Comparison of ENCODE assay signal across 8 cellular contexts in the genomic region with DNA sequence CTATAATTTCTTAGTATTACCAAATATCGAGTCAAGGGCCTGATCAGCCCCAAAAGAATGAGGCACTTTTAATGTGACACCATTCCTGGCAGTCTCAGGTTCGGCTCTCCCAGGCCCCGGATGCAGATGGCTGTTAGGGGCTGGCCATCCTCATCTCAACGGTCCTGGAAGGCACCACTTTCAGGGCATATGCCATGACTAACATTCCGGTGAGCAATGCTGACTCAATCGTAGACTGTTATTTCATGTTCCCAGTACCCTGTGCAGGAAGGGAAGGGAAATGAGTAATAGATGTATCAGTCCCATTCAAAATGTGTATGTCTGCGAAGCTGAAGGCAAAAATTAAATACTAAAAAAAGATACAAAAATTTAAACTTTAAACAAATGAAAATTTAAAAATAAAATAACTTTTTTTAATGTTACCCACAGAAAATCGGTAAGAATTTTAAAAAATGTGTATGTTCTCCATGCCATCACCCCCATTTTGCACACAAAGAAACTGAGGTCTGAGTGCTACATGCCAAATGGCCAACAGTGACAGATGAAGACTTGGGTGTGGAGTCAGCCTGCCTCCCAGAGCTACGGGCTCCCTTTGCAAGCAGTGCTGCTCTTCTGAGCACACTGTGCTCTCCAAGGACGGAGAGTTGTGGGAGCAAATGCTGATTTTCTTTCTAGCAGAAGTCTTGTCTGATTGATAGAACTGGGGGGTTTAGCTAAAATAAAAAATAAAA.
DNase-seq lines count a peak whose midpoint lies in the region; ATAC-seq and TF ChIP-seq lines count a peak whose summit lies in the region.

No MANE protein-coding gene starts in this region.

- H3K36me3 ChIP-seq in upper lobe of right lung = no peaks in the 10 kb centered on the region
- no peaks in the 10 kb centered on the region for H3K36me3 ChIP-seq in tibial nerve

- no peak overlapping the region for H3K27ac ChIP-seq in upper lobe of right lung
- H3K27ac ChIP-seq in tibial nerve = peak overlapping the region in 2 of 4 donors; percentile 22 to 61

- peak overlapping the region; percentile 83 for H3K4me3 Mint-ChIP-seq in HFFc6

- H3K9me3 ChIP-seq in upper lobe of right lung (no peaks in the 10 kb centered on the region), tibial nerve (no peaks in the 10 kb centered on the region)

- no peak for TF ChIP-seq POLR2A in tibial nerve (IDR thresholded peaks at IDR 0.05)

- no peaks in the 10 kb centered on the region for H3K9me3 Mint-ChIP-seq in HFFc6

- intact Hi-C loops in upper lobe of right lung (cut with DNase I) (no loop called here), Right ventricle myocardium superior (cut with DNase I) (no loop called here)

- H3K4me3 ChIP-seq in upper lobe of right lung (no peak overlapping the region), tibial nerve (no peak overlapping the region)

- H3K4me1 ChIP-seq in upper lobe of right lung = no peaks in the 10 kb centered on the region
- H3K4me1 ChIP-seq in tibial nerve = peaks cover 0 to 39% (median 0%) of the 10 kb centered on the region in 4 donors

- H3K27me3 Mint-ChIP-seq in HFFc6 (ENCODE audit: insufficient read depth) = no peaks in the 10 kb centered on the region

- peaks cover 55% of the 10 kb centered on the region for H3K4me1 Mint-ChIP-seq in HFFc6 (ENCODE audit: low read depth)

- TF ChIP-seq CTCF in AG09319 (IDR thresholded peaks at IDR 0.05; ENCODE audit: low read depth, low read length) (no peak), HFFc6 (IDR thresholded peaks at IDR 0.05) (no peak), upper lobe of right lung (IDR thresholded peaks at IDR 0.05) (no peak), tibial nerve (IDR thresholded peaks at IDR 0.05) (no peak)

- H3K36me3 Mint-ChIP-seq in HFFc6 (ENCODE audit: low read depth) = no peaks in the 10 kb centered on the region

- H3K27me3 ChIP-seq in upper lobe of right lung = no peaks in the 10 kb centered on the region
- no peaks in the 10 kb centered on the region for H3K27me3 ChIP-seq in tibial nerve

- ATAC-seq in upper lobe of right lung (peak; percentile 36), GM21825 (IDR thresholded peaks at IDR 0.05; ENCODE audit: unreplicated experiment) (no peak), Right ventricle myocardium superior (ENCODE audit: poor library complexity) (no peak)

- DNase-seq in AG09319 (ENCODE audit: extremely low read depth, low read depth) (peak; percentile 79), HFFc6 (peak; percentile 98), foreskin melanocyte (peak; percentile 92), upper lobe of right lung (no peak), Right ventricle myocardium superior (no peak), tibial nerve (ENCODE audit: low spot score in 2 of 2) (no peak)
- peak; percentile 34 for DNase-seq in activated CD4-positive, CD25-positive, alpha-beta regulatory T cell treated with anti-CD3 and anti-CD28 coated beads, Interleukin-2, amount 50 U/mL, for 72 hours

- WGBS in tibial nerve, 2 donors = 54 to 59% methylated on average over 10 of the region's 10 CpGs

- H3K27ac Mint-ChIP-seq in HFFc6 = peak overlapping the region; percentile 97

- peak in 1 of 2 donors; percentile 40 for TF ChIP-seq EP300 in tibial nerve (IDR thresholded peaks at IDR 0.05)

Comparison
In these comparisons a context has a peak if more than half of its experiments do, and no peak if none do; other contexts are left out.
1. DNase-seq: peak in AG09319 (single experiment), HFFc6 (single experiment), activated CD4-positive, CD25-positive, alpha-beta regulatory T cell treated with anti-CD3 and anti-CD28 coated beads, Interleukin-2, amount 50 U/mL, for 72 hours (single experiment) and foreskin melanocyte (single experiment); none in upper lobe of right lung (single experiment), Right ventricle myocardium superior (single experiment) and tibial nerve (0 of 2).